Comparison of ENCODE assay signal across 28 cellular contexts in genomic region chr5:38712416-38712815, GRCh38.
"Had no signal": no experiment of that assay in that cellular context is flagged by ENCODE, and none has a peak within 500 bp of the region (broad histone marks: within the 10 kb centered on the region; RNA-seq: fewer than 3 reads in every experiment).

No MANE protein-coding gene starts in this region.

- H3K36me3 ChIP-seq: stomach, suprapubic skin, thoracic aorta, thyroid gland, tibial artery, tibial nerve, transverse colon, upper lobe of left lung, upper lobe of right lung, uterus, vagina had no signal

- DNase-seq: stimulated activated CD4-positive, alpha-beta T cell treated with anti-CD3 and anti-CD28 coated beads, Interleukin-2, amount 100 ng/mL, for 48 hours; stimulated activated CD4-positive, alpha-beta T cell treated with anti-CD3 and anti-CD28 coated beads, Interleukin-4, amount 100 ng/mL, for 1 hour; stimulated activated CD4-positive, alpha-beta T cell treated with anti-CD3 and anti-CD28 coated beads, Interleukin-4, amount 100 ng/mL, for 24 hours; stimulated activated CD4-positive, alpha-beta T cell treated with anti-CD3 and anti-CD28 coated beads, Interleukin-4, amount 100 ng/mL, for 4 hours; stimulated activated CD8-positive, alpha-beta memory T cell treated with anti-CD3 and anti-CD28 coated beads, Interleukin-4, amount 100 ng/mL, for 48 hours; stimulated activated naive B cell treated with anti-CD40 and anti-IgM and Interleukin-4, amounts not matched to agents 10 μg/mL and 1 μg/mL and 100 μg/mL, for 72 hours; stimulated activated naive CD4-positive, alpha-beta T cell; stimulated activated naive CD4-positive, alpha-beta T cell treated with Interleukin-2 at 50 U/mL for 16 hours; stimulated activated naive CD8-positive, alpha-beta T cell treated with anti-CD3 and anti-CD28 coated beads, Interleukin-15, amount 100 ng/mL, for 72 hours; stimulated activated naive CD8-positive, alpha-beta T cell treated with anti-CD3 and anti-CD28 coated beads, Interleukin-15, Interleukin-2, amounts not matched to agents 100 U/mL and 50 U/mL, for 24 hours; stomach; substantia nigra; testis; thyroid gland; tibial artery; transverse colon; trophoblast cell; upper lobe of left lung; upper lobe of right lung; uterus had no signal

- H3K27me3 Mint-ChIP-seq: stimulated activated memory B cell treated with anti-CD40 and anti-IgM and Interleukin-4, amounts not matched to agents 10 μg/mL and 1 μg/mL and 100 μg/mL, for 72 hours; stimulated activated naive CD8-positive, alpha-beta T cell treated with anti-CD3 and anti-CD28 coated beads, Interleukin-15, Interleukin-2, amounts not matched to agents 100 ng/mL and 50 ng/mL, for 24 hours; type B pancreatic cell had no signal

- H3K36me3 Mint-ChIP-seq: stimulated activated effector memory CD8-positive, alpha-beta T cell treated with anti-CD3 and anti-CD28 coated beads, Interleukin-12 subunit alpha, Interleukin-12 subunit beta, amount 100 ng/mL, for 72 hours; stimulated activated memory B cell treated with anti-CD40 and anti-IgM and Interleukin-4, amounts not matched to agents 10 μg/mL and 1 μg/mL and 100 μg/mL, for 72 hours; stimulated activated naive B cell treated with anti-CD40 and anti-IgM and Interleukin-4, amounts not matched to agents 10 μg/mL and 1 μg/mL and 100 μg/mL, for 72 hours; type B pancreatic cell had no signal

- H3K27me3 ChIP-seq: stomach, suprapubic skin, testis, thyroid gland, tibial artery, tibial nerve, transverse colon, upper lobe of left lung, upper lobe of right lung, uterus, vagina had no signal

- H3K4me3 ChIP-seq: stomach, suprapubic skin, testis, thoracic aorta, thyroid gland, tibial artery, tibial nerve, transverse colon, upper lobe of left lung, upper lobe of right lung, uterus, vagina had no signal

- H3K4me3 Mint-ChIP-seq: stimulated activated effector memory CD8-positive, alpha-beta T cell treated with anti-CD3 and anti-CD28 coated beads, Interleukin-12 subunit alpha, Interleukin-12 subunit beta, amount 100 ng/mL, for 72 hours; stimulated activated memory B cell treated with anti-CD40 and anti-IgM and Interleukin-4, amounts not matched to agents 10 μg/mL and 1 μg/mL and 100 μg/mL, for 72 hours; stimulated activated naive B cell treated with anti-CD40 and anti-IgM and Interleukin-4, amounts not matched to agents 10 μg/mL and 1 μg/mL and 100 μg/mL, for 72 hours; stimulated activated naive CD8-positive, alpha-beta T cell treated with anti-CD3 and anti-CD28 coated beads, Interleukin-15, amount 100 ng/mL, for 72 hours; stimulated activated naive CD8-positive, alpha-beta T cell treated with anti-CD3 and anti-CD28 coated beads, Interleukin-15, Interleukin-2, amounts not matched to agents 100 ng/mL and 50 ng/mL, for 24 hours; type B pancreatic cell had no signal

- ATAC-seq: stimulated activated effector memory CD8-positive, alpha-beta T cell treated with anti-CD3 and anti-CD28 coated beads, Interleukin-12 subunit alpha, Interleukin-12 subunit beta, amount 100 ng/mL, for 72 hours; stimulated activated memory B cell treated with anti-CD40 and anti-IgM and Interleukin-4, amounts not matched to agents 10 μg/mL and 1 μg/mL and 100 μg/mL, for 72 hours; stimulated activated naive B cell treated with anti-CD40 and anti-IgM and Interleukin-4, amounts not matched to agents 10 μg/mL and 1 μg/mL and 100 μg/mL, for 72 hours; stimulated activated naive CD8-positive, alpha-beta T cell treated with anti-CD3 and anti-CD28 coated beads, Interleukin-15, amount 100 ng/mL, for 72 hours; stimulated activated naive CD8-positive, alpha-beta T cell treated with anti-CD3 and anti-CD28 coated beads, Interleukin-15, Interleukin-2, amounts not matched to agents 100 U/mL and 50 U/mL, for 24 hours; upper lobe of right lung had no signal

- H3K4me1 Mint-ChIP-seq: stimulated activated effector memory CD8-positive, alpha-beta T cell treated with anti-CD3 and anti-CD28 coated beads, Interleukin-12 subunit alpha, Interleukin-12 subunit beta, amount 100 ng/mL, for 72 hours; stimulated activated memory B cell treated with anti-CD40 and anti-IgM and Interleukin-4, amounts not matched to agents 10 μg/mL and 1 μg/mL and 100 μg/mL, for 72 hours; stimulated activated naive B cell treated with anti-CD40 and anti-IgM and Interleukin-4, amounts not matched to agents 10 μg/mL and 1 μg/mL and 100 μg/mL, for 72 hours; stimulated activated naive CD8-positive, alpha-beta T cell treated with anti-CD3 and anti-CD28 coated beads, Interleukin-15, amount 100 ng/mL, for 72 hours had no signal

- H3K27ac Mint-ChIP-seq: stimulated activated effector memory CD8-positive, alpha-beta T cell treated with anti-CD3 and anti-CD28 coated beads, Interleukin-12 subunit alpha, Interleukin-12 subunit beta, amount 100 ng/mL, for 72 hours; stimulated activated memory B cell treated with anti-CD40 and anti-IgM and Interleukin-4, amounts not matched to agents 10 μg/mL and 1 μg/mL and 100 μg/mL, for 72 hours; stimulated activated naive B cell treated with anti-CD40 and anti-IgM and Interleukin-4, amounts not matched to agents 10 μg/mL and 1 μg/mL and 100 μg/mL, for 72 hours; stimulated activated naive CD8-positive, alpha-beta T cell treated with anti-CD3 and anti-CD28 coated beads, Interleukin-15, Interleukin-2, amounts not matched to agents 100 ng/mL and 50 ng/mL, for 24 hours; type B pancreatic cell had no signal

- H3K4me1 ChIP-seq: suprapubic skin, thyroid gland, tibial artery, transverse colon, upper lobe of right lung, uterus, vagina had no signal

- H3K9me3 ChIP-seq: stomach, suprapubic skin, testis, thoracic aorta, thyroid gland, tibial artery, tibial nerve, transverse colon, upper lobe of left lung, upper lobe of right lung, uterus, vagina had no signal

- H3K27ac ChIP-seq: stomach, suprapubic skin, testis, thoracic aorta, thyroid gland, tibial artery, tibial nerve, transverse colon, upper lobe of left lung, upper lobe of right lung, uterus, vagina had no signal

- H3K9me3 Mint-ChIP-seq: stimulated activated effector memory CD8-positive, alpha-beta T cell treated with anti-CD3 and anti-CD28 coated beads, Interleukin-12 subunit alpha, Interleukin-12 subunit beta, amount 100 ng/mL, for 72 hours; stimulated activated memory B cell treated with anti-CD40 and anti-IgM and Interleukin-4, amounts not matched to agents 10 μg/mL and 1 μg/mL and 100 μg/mL, for 72 hours; stimulated activated naive B cell treated with anti-CD40 and anti-IgM and Interleukin-4, amounts not matched to agents 10 μg/mL and 1 μg/mL and 100 μg/mL, for 72 hours; stimulated activated naive CD8-positive, alpha-beta T cell treated with anti-CD3 and anti-CD28 coated beads, Interleukin-15, amount 100 ng/mL, for 72 hours; stimulated activated naive CD8-positive, alpha-beta T cell treated with anti-CD3 and anti-CD28 coated beads, Interleukin-15, Interleukin-2, amounts not matched to agents 100 ng/mL and 50 ng/mL, for 24 hours; type B pancreatic cell had no signal
